11 cellular contexts compared by ENCODE assay signal in the genomic region with DNA sequence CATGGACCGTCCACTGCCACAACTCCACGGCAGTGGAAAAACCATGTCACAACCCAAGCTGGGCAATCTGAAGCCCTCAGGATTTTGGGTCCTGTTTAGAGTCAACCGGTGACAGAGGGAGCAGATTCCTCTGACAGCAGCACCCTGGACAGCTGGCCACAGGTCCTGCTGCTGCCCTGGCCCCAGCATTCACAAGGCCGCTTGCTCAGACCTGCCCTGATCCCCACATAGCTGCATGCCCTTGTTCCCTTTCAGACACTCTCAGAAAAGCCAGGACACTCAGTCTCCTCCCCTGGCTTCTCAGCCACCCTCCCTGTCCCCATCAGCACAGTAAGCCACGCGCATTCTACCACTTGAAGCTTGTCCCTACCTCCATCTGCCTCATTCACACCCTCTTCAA. TPM values are rescaled to one million over a fixed set of nuclear protein-coding genes. Genes with fewer than 3 reads are reported as not detected.
DNase-seq lines count a peak whose midpoint lies in the region; ATAC-seq, FAIRE-seq and TF ChIP-seq lines count a peak whose summit lies in the region.
"Had no signal": no experiment of that assay in that cellular context is flagged by ENCODE, and none has a peak within 500 bp of the region (broad histone marks: within the 10 kb centered on the region; RNA-seq: fewer than 3 reads in every experiment).

No MANE protein-coding gene starts in this region.

- H3K27me3 ChIP-seq in right cardiac atrium (ENCODE audit: control insufficient read depth, insufficient read depth) = no peaks in the 10 kb centered on the region

- H3K36me3 Mint-ChIP-seq in activated T-helper 17 cell treated with anti-CD3 and anti-CD28 coated beads, Interleukin-2, amount 50 U/mL, for 72 hours (ENCODE audit: low read depth) = peaks cover 59% of the 10 kb centered on the region
- H3K36me3 Mint-ChIP-seq in type B pancreatic cell = peaks cover 3% of the 10 kb centered on the region

- H3K27ac Mint-ChIP-seq in activated T-helper 17 cell treated with anti-CD3 and anti-CD28 coated beads, Interleukin-2, amount 50 U/mL, for 72 hours = peak overlapping the region; percentile 97
- no peak overlapping the region for H3K27ac Mint-ChIP-seq in type B pancreatic cell

- H3K27ac ChIP-seq in right cardiac atrium (ENCODE audit: low read length) (no peak overlapping the region), kidney (ENCODE audit: low read depth in 2 of 2, low read length in 2 of 2) (no peak overlapping the region)

- no peaks in the 10 kb centered on the region for H3K27me3 Mint-ChIP-seq in activated T-helper 17 cell treated with anti-CD3 and anti-CD28 coated beads, Interleukin-2, amount 50 U/mL, for 72 hours
- H3K27me3 Mint-ChIP-seq in type B pancreatic cell = peaks cover 9% of the 10 kb centered on the region

- H3K4me1 Mint-ChIP-seq in activated T-helper 17 cell treated with anti-CD3 and anti-CD28 coated beads, Interleukin-2, amount 50 U/mL, for 72 hours = peaks cover 10% of the 10 kb centered on the region
- H3K4me1 Mint-ChIP-seq in type B pancreatic cell (ENCODE audit: unreplicated experiment) = peaks cover 13% of the 10 kb centered on the region

- DNase-seq in Right ventricle myocardium inferior (ENCODE audit: missing footprints) = peak; percentile 47
- no peak for DNase-seq in right cardiac atrium
- DNase-seq in kidney = peak; percentile 51
- DNase-seq in type B pancreatic cell (ENCODE audit: extremely low spot score, unreplicated experiment) = peak; percentile 55
- DNase-seq in urothelium cell line (ENCODE audit: low spot score) = no peak
- DNase-seq: left cardiac atrium, NCI-H1694 treated with DMSO at 0.1 percent for 48 hours had no signal

- no peak for ATAC-seq in Right ventricle myocardium inferior
- no peak for ATAC-seq in right cardiac atrium
- no peak for ATAC-seq in activated T-helper 17 cell treated with anti-CD3 and anti-CD28 coated beads, Interleukin-2, amount 50 U/mL, for 72 hours (replicated peaks)
- ATAC-seq in HG03108 (IDR thresholded peaks at IDR 0.05; ENCODE audit: unreplicated experiment) = no peak
- no peak for ATAC-seq in GM18870 (IDR thresholded peaks at IDR 0.05; ENCODE audit: unreplicated experiment)
- ATAC-seq: left cardiac atrium had no signal

- H3K4me3 Mint-ChIP-seq in activated T-helper 17 cell treated with anti-CD3 and anti-CD28 coated beads, Interleukin-2, amount 50 U/mL, for 72 hours = peak overlapping the region; percentile 97
- peak overlapping the region; percentile 98 for H3K4me3 Mint-ChIP-seq in type B pancreatic cell

- no peaks in the 10 kb centered on the region for H3K9me3 Mint-ChIP-seq in activated T-helper 17 cell treated with anti-CD3 and anti-CD28 coated beads, Interleukin-2, amount 50 U/mL, for 72 hours
- H3K9me3 Mint-ChIP-seq in type B pancreatic cell = no peaks in the 10 kb centered on the region

- no peak overlapping the region for H3K9ac ChIP-seq in kidney (ENCODE audit: low read length in 2 of 2)

- no peaks in the 10 kb centered on the region for H3K9me3 ChIP-seq in right cardiac atrium (ENCODE audit: control insufficient read depth, low read length)
- H3K9me3 ChIP-seq in kidney (ENCODE audit: control insufficient read depth in 1 of 2, low read length in 2 of 2) = no peaks in the 10 kb centered on the region

- FAIRE-seq in kidney (lab: Jason Lieb, UNC) = no peak
- no peak for FAIRE-seq in urothelium cell line (lab: Jason Lieb, UNC)
- FAIRE-seq: TTC549 had no signal

- H3K4me1 ChIP-seq in right cardiac atrium (ENCODE audit: control insufficient read depth, insufficient read depth, low read length) (peaks cover 8% of the 10 kb centered on the region), kidney (ENCODE audit: control insufficient read depth in 1 of 2, insufficient read depth in 1 of 2, low read depth in 1 of 2, low read length in 2 of 2) (peaks cover 8 to 11% of the 10 kb centered on the region in 2 donors)

- H3K4me3 ChIP-seq in right cardiac atrium (ENCODE audit: low read length) (no peak overlapping the region), kidney (ENCODE audit: low read length in 2 of 2) (peak overlapping the region in 1 of 2 donors; percentile 85)

- WGBS in right cardiac atrium = 92% methylated on average over 6 of the region's 6 CpGs

- H3K36me3 ChIP-seq in kidney (ENCODE audit: control insufficient read depth in 1 of 2, insufficient read depth in 2 of 2, low read length in 2 of 2) = peaks cover 21 to 24% of the 10 kb centered on the region in 2 donors

- intact Hi-C loops in Right ventricle myocardium inferior (cut with DNase I) (no loop called here), right cardiac atrium (cut with DNase I) (no loop called here), kidney (cut with DNase I) (no loop called here)

- TF ChIP-seq CTCF in kidney (IDR thresholded peaks at IDR 0.05; ENCODE audit: borderline replicate concordance, extremely low read depth, insufficient read depth) = no peak
- TF ChIP-seq CTCF in type B pancreatic cell (conservative IDR thresholded peaks at IDR 0.05) = no peak

RNA-seq across cellular contexts. Expression of gene COPS9, which starts 1.6 kb away (rescaled TPM):
- 220 TPM for total RNA-seq in Right ventricle myocardium inferior
- total RNA-seq in right cardiac atrium = 100 to 1,000 TPM; 172 to 220 (median 185) TPM
- 618 TPM for polyA plus RNA-seq in right cardiac atrium
- total RNA-seq in activated T-helper 17 cell treated with anti-CD3 and anti-CD28 coated beads, Interleukin-2, amount 50 U/mL, for 72 hours = 100 to 1,000 TPM in 1 of 2 donors, 10 to 100 TPM in 1; 57.4 to 151 TPM
- total RNA-seq in kidney = 119 TPM
- 310 TPM for polyA plus RNA-seq in kidney (ENCODE audit: insufficient read depth, low read depth, low replicate concordance)
- total RNA-seq in type B pancreatic cell (ENCODE audit: low replicate concordance) = 131 and 156 TPM in 2 replicates

RNA-seq across cellular contexts. Expression of gene OTOS, which starts 6.0 kb away (rescaled TPM):
- not detected for total RNA-seq in Right ventricle myocardium inferior
- not detected for total RNA-seq in right cardiac atrium
- not detected for polyA plus RNA-seq in right cardiac atrium
- not detected for total RNA-seq in activated T-helper 17 cell treated with anti-CD3 and anti-CD28 coated beads, Interleukin-2, amount 50 U/mL, for 72 hours
- total RNA-seq in kidney = 4.6 TPM
- 1.5 TPM for polyA plus RNA-seq in kidney (ENCODE audit: insufficient read depth, low read depth, low replicate concordance)
- not detected in 2 replicates for total RNA-seq in type B pancreatic cell (ENCODE audit: low replicate concordance)
- total RNA-seq: left cardiac atrium had no signal

Comparison
In these comparisons a context has a peak if more than half of its experiments do, and no peak if none do; other contexts are left out.
1. DNase-seq: peak in Right ventricle myocardium inferior (single experiment), kidney (single experiment) and type B pancreatic cell (single experiment); none in right cardiac atrium (0 of 3) and urothelium cell line (single experiment).